Comparison of ENCODE assay signal across 8 cellular contexts in genomic region chr12:32533971-32534590, GRCh38.
DNase-seq lines count a peak whose midpoint lies in the region; ATAC-seq and TF ChIP-seq lines count a peak whose summit lies in the region.

No MANE protein-coding gene starts in this region.

- peak overlapping the region in 1 of 3 donors; percentile 72 for H3K27ac Mint-ChIP-seq in IgD-negative memory B cell
- peak overlapping the region; percentile 71 for H3K27ac Mint-ChIP-seq in stimulated activated memory B cell treated with anti-CD40 and anti-IgM and Interleukin-4, amounts not matched to agents 10 μg/mL and 1 μg/mL and 100 μg/mL, for 72 hours

- H3K36me3 ChIP-seq in BJ (ENCODE audit: control insufficient read depth, insufficient read depth, low read length) = no peaks in the 10 kb centered on the region

- in situ Hi-C loops in astrocyte of the cerebellum (cut with HindIII; ENCODE audit: low sequenced_read_pairs) = no loop called here

- no peaks in the 10 kb centered on the region for H3K27me3 ChIP-seq in BJ (ENCODE audit: control insufficient read depth, insufficient read depth, low read length)

- no peaks in the 10 kb centered on the region for H3K9me3 Mint-ChIP-seq in IgD-negative memory B cell
- no peaks in the 10 kb centered on the region for H3K9me3 Mint-ChIP-seq in stimulated activated memory B cell treated with anti-CD40 and anti-IgM and Interleukin-4, amounts not matched to agents 10 μg/mL and 1 μg/mL and 100 μg/mL, for 72 hours

- ATAC-seq in GM19438 (IDR thresholded peaks at IDR 0.05; ENCODE audit: low read depth, unreplicated experiment) = peak; percentile 65
- peak; percentile 84 for ATAC-seq in stimulated activated memory B cell treated with anti-CD40 and anti-IgM and Interleukin-4, amounts not matched to agents 10 μg/mL and 1 μg/mL and 100 μg/mL, for 72 hours

- peak; percentile 98 for DNase-seq in BJ (ENCODE audit: low read depth)
- peak; percentile 50 for DNase-seq in astrocyte of the cerebellum (ENCODE audit: low read depth)
- DNase-seq in islet precursor cell = peak; percentile 91
- DNase-seq in COLO668 (lab: John Stamatoyannopoulos, UW; ENCODE audit: unreplicated experiment) = no peak
- no peak for DNase-seq in activated effector memory CD4-positive, alpha-beta T cell treated with Interleukin-2 at 50 U/mL for 16 hours

- POLR2A ChIA-PET in BJ (lab: Charles Lee) = interaction anchor here (0.5 to 0.8 kb wide), 7 partner anchors 13 to 1488 kb away, joined by 3 to 9 read pairs (median 3); partner anchors contain the start of gene DNM1L

- CTCF ChIA-PET in BJ (lab: Yijun Ruan, JAX) = interaction anchor here (0.7 to 1.1 kb wide), 5 partner anchors 22 to 474 kb away, joined by 3 to 4 read pairs (median 3); no protein-coding TSS in a partner anchor

- no peaks in the 10 kb centered on the region for H3K27me3 Mint-ChIP-seq in IgD-negative memory B cell
- no peaks in the 10 kb centered on the region for H3K27me3 Mint-ChIP-seq in stimulated activated memory B cell treated with anti-CD40 and anti-IgM and Interleukin-4, amounts not matched to agents 10 μg/mL and 1 μg/mL and 100 μg/mL, for 72 hours

- peak overlapping the region; percentile 33 to 81 (median 80) for H3K4me3 Mint-ChIP-seq in IgD-negative memory B cell
- peak overlapping the region; percentile 78 for H3K4me3 Mint-ChIP-seq in stimulated activated memory B cell treated with anti-CD40 and anti-IgM and Interleukin-4, amounts not matched to agents 10 μg/mL and 1 μg/mL and 100 μg/mL, for 72 hours

- no peaks in the 10 kb centered on the region for H3K36me3 Mint-ChIP-seq in IgD-negative memory B cell
- H3K36me3 Mint-ChIP-seq in stimulated activated memory B cell treated with anti-CD40 and anti-IgM and Interleukin-4, amounts not matched to agents 10 μg/mL and 1 μg/mL and 100 μg/mL, for 72 hours = no peaks in the 10 kb centered on the region

- peaks cover 25 to 31% (median 25%) of the 10 kb centered on the region in 3 donors for H3K4me1 Mint-ChIP-seq in IgD-negative memory B cell
- peaks cover 24% of the 10 kb centered on the region for H3K4me1 Mint-ChIP-seq in stimulated activated memory B cell treated with anti-CD40 and anti-IgM and Interleukin-4, amounts not matched to agents 10 μg/mL and 1 μg/mL and 100 μg/mL, for 72 hours

- H3K4me3 ChIP-seq in BJ (ENCODE audit: low read depth, low read length) = peak overlapping the region; percentile 52
- H3K4me3 ChIP-seq in astrocyte of the cerebellum (ENCODE audit: low read depth, low read length) = peak overlapping the region; percentile 41

- no peak for TF ChIP-seq CTCF in BJ (IDR thresholded peaks at IDR 0.05; ENCODE audit: insufficient read depth, low read depth, low read length)
- no peak for TF ChIP-seq CTCF in astrocyte of the cerebellum (IDR thresholded peaks at IDR 0.05; ENCODE audit: low read depth, low read length, missing control alignments)

Comparison
In these comparisons a context has a peak if more than half of its experiments do, and no peak if none do; other contexts are left out.
1. DNase-seq: peak in BJ (single experiment), astrocyte of the cerebellum (single experiment) and islet precursor cell (single experiment); none in COLO668 (single experiment) and activated effector memory CD4-positive, alpha-beta T cell treated with Interleukin-2 at 50 U/mL for 16 hours (single experiment).